ENCODE assay signal across 1 cellular context in the genomic region with DNA sequence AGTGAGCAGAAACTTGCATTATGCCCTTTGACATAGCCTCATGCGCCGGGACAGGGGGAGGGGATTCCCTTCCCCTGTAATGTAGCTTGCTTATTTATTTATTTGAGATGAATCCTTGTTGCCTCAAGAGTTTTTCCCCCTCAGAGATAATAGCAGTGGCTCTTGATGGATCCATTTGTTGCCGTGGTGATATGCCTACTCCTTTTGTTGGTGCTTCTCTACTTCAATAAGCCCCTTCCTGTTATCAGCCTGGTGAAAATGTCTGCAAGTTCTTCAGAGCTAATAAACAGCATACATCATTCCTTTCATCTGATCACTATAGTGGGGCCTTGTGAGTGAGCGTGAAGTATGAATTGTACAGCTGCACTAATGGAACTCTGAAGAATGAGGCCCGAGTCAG.
TF ChIP-seq lines count a peak whose summit lies in the region.

No MANE protein-coding gene starts in this region.

TF ChIP-seq in K562, 482 proteins besides CTCF, POLR2A, EP300 and RAD21:
- TF ChIP-seq RFX1 (IDR thresholded peaks at IDR 0.05), result peak; percentile 31; the same call in 1 of the 2 replicates
- TF ChIP-seq, protein P1, sequence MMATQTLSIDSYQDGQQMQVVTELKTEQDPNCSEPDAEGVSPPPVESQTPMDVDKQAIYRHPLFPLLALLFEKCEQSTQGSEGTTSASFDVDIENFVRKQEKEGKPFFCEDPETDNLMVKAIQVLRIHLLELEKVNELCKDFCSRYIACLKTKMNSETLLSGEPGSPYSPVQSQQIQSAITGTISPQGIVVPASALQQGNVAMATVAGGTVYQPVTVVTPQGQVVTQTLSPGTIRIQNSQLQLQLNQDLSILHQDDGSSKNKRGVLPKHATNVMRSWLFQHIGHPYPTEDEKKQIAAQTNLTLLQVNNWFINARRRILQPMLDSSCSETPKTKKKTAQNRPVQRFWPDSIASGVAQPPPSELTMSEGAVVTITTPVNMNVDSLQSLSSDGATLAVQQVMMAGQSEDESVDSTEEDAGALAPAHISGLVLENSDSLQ (IDR thresholded peaks at IDR 0.05), result no peak
